Comparison of ENCODE assay signal across 1 cellular context in genomic region chr3:141320399-141321108, GRCh38.
TF ChIP-seq lines count a peak whose summit lies in the region.

No MANE protein-coding gene starts in this region.

TF ChIP-seq in IMR-90, 13 proteins besides CTCF, POLR2A, EP300 and RAD21:
- TF ChIP-seq CEBPB (IDR thresholded peaks at IDR 0.05; ENCODE audit: low read depth, low read length), result no peak
- TF ChIP-seq CHD1 (IDR thresholded peaks at IDR 0.05; ENCODE audit: low read depth, low read length), result no peak
- TF ChIP-seq NFE2L2 (IDR thresholded peaks at IDR 0.05; ENCODE audit: low read depth, low read length), result no peak
- no peak for TF ChIP-seq RFX5 (IDR thresholded peaks at IDR 0.05; ENCODE audit: low read depth, low read length)
- TF ChIP-seq FOS (IDR thresholded peaks at IDR 0.05; ENCODE audit: low read depth, low read length), result no peak
- no peak for TF ChIP-seq MAFK (IDR thresholded peaks at IDR 0.05; ENCODE audit: low read depth, low read length)
- TF ChIP-seq MAZ (IDR thresholded peaks at IDR 0.05; ENCODE audit: borderline replicate concordance, low read depth, low read length), result no peak
- no peak for TF ChIP-seq RCOR1 (IDR thresholded peaks at IDR 0.05; ENCODE audit: insufficient replicate concordance, low read length)
- no peak for TF ChIP-seq USF2 (IDR thresholded peaks at IDR 0.05; ENCODE audit: low read depth, low read length)
- TF ChIP-seq BHLHE40 (IDR thresholded peaks at IDR 0.05; ENCODE audit: low read depth, low read length), result no peak
